ENCODE assay signal across 8 cellular contexts in genomic region chr5:151078490-151079262, GRCh38. TPM values are rescaled to one million over a fixed set of nuclear protein-coding genes. Genes with fewer than 3 reads are reported as not detected.
DNase-seq lines count a peak whose midpoint lies in the region; ATAC-seq, FAIRE-seq and TF ChIP-seq lines count a peak whose summit lies in the region.

No MANE protein-coding gene starts in this region.

- H3K27ac Mint-ChIP-seq in astrocyte (ENCODE audit: unreplicated experiment): peak overlapping the region; percentile 11

- H3K36me3 Mint-ChIP-seq in astrocyte (ENCODE audit: low read depth, unreplicated experiment): peaks cover 5% of the 10 kb centered on the region

- no peak for DNase-seq in astrocyte (ENCODE audit: low read depth)
- DNase-seq in NCI-H128 (lab: John Stamatoyannopoulos, UW; ENCODE audit: unreplicated experiment): no peak
- DNase-seq in medulla oblongata (ENCODE audit: extremely low spot score): no peak
- DNase-seq in SHP77 treated with DMSO at 0.1 percent for 48 hours (lab: John Stamatoyannopoulos, UW): no peak

- H3K36me3 ChIP-seq in SU-DHL-6 (ENCODE audit: low read length) (peaks cover 10% of the 10 kb centered on the region; the same call in 1 of the 2 replicates), astrocyte (ENCODE audit: insufficient read depth, low read length) (no peaks in the 10 kb centered on the region), skeletal muscle satellite cell (ENCODE audit: insufficient read depth, low read length) (no peaks in the 10 kb centered on the region)

- no peaks in the 10 kb centered on the region for H3K27me3 ChIP-seq in SU-DHL-6 (ENCODE audit: low read length)
- H3K27me3 ChIP-seq in astrocyte (ENCODE audit: insufficient read depth, low read length): no peaks in the 10 kb centered on the region
- H3K27me3 ChIP-seq in skeletal muscle satellite cell (ENCODE audit: control insufficient read depth, insufficient read depth, low read length): no peaks in the 10 kb centered on the region

- peaks cover 91% of the 10 kb centered on the region for H3K79me2 ChIP-seq in SU-DHL-6 (ENCODE audit: insufficient read depth, low read length)
- peaks cover 59% of the 10 kb centered on the region for H3K79me2 ChIP-seq in astrocyte (ENCODE audit: insufficient read depth, low read length)

- TF ChIP-seq CTCF in GM12875 (IDR thresholded peaks at IDR 0.05; ENCODE audit: borderline replicate concordance, insufficient read depth, low read depth, low read length) (no peak), SU-DHL-6 (IDR thresholded peaks at IDR 0.05; ENCODE audit: insufficient read depth, low read length, poor library complexity, severe bottlenecking) (no peak), astrocyte (IDR thresholded peaks at IDR 0.05; ENCODE audit: insufficient read depth, low read depth, low read length) (no peak)

- H3K4me1 ChIP-seq in astrocyte (ENCODE audit: insufficient read depth, low read length) (peaks cover 53% of the 10 kb centered on the region), skeletal muscle satellite cell (ENCODE audit: control insufficient read depth, insufficient read depth, low read length) (peaks cover 77% of the 10 kb centered on the region)

- H3K9me3 Mint-ChIP-seq in astrocyte (ENCODE audit: unreplicated experiment): no peaks in the 10 kb centered on the region

- ATAC-seq in HG02571 (IDR thresholded peaks at IDR 0.05; ENCODE audit: unreplicated experiment): peak; percentile 39

- H3K27me3 Mint-ChIP-seq in astrocyte (ENCODE audit: low read depth, unreplicated experiment): no peaks in the 10 kb centered on the region

- H3K4me3 ChIP-seq in GM12875 (ENCODE audit: low read depth, low read length) (peak overlapping the region; percentile 90), SU-DHL-6 (ENCODE audit: insufficient read depth, low read length, poor library complexity, severe bottlenecking) (no peak overlapping the region), astrocyte (ENCODE audit: insufficient read depth, low read depth, low read length) (no peak overlapping the region), skeletal muscle satellite cell (ENCODE audit: low read length) (peak overlapping the region; percentile 93)

- H3K4me3 Mint-ChIP-seq in astrocyte (ENCODE audit: unreplicated experiment): peak overlapping the region; percentile 87

- H3F3A ChIP-seq in SU-DHL-6 (ENCODE audit: insufficient read depth): peaks cover 22% of the 10 kb centered on the region; the same call in 1 of the 2 replicates

- H3K9me3 ChIP-seq in SU-DHL-6 (ENCODE audit: insufficient read depth, low read length) (no peaks in the 10 kb centered on the region), astrocyte (ENCODE audit: insufficient read depth, low read depth, low read length) (no peaks in the 10 kb centered on the region), skeletal muscle satellite cell (replicated peaks; ENCODE audit: low read length) (no peaks in the 10 kb centered on the region)

- H2AFZ ChIP-seq in SU-DHL-6 (ENCODE audit: low read depth, low read length, severe bottlenecking): no peak overlapping the region
- H2AFZ ChIP-seq in astrocyte (ENCODE audit: low read depth, low read length): no peak overlapping the region

- FAIRE-seq in astrocyte (lab: Jason Lieb, UNC): no peak

- peak overlapping the region; percentile 91 for H3K4me2 ChIP-seq in SU-DHL-6 (ENCODE audit: low read depth, low read length, poor library complexity, severe bottlenecking)
- peak overlapping the region; percentile 89 for H3K4me2 ChIP-seq in astrocyte (ENCODE audit: low read length)
- H3K4me2 ChIP-seq in skeletal muscle satellite cell (ENCODE audit: low read length): peak overlapping the region; percentile 98

- H3K9me2 ChIP-seq in SU-DHL-6 (replicated peaks; ENCODE audit: insufficient read depth, low read length): no peaks in the 10 kb centered on the region

- H4K20me1 ChIP-seq in SU-DHL-6 (ENCODE audit: low read depth, low read length): no peaks in the 10 kb centered on the region
- peaks cover 16% of the 10 kb centered on the region for H4K20me1 ChIP-seq in astrocyte (ENCODE audit: insufficient read depth, low read length)

- H3K9ac ChIP-seq in SU-DHL-6 (ENCODE audit: low read length): peak overlapping the region; percentile 32
- peak overlapping the region; percentile 99 for H3K9ac ChIP-seq in astrocyte (ENCODE audit: low read length)
- peak overlapping the region; percentile 99 for H3K9ac ChIP-seq in skeletal muscle satellite cell (ENCODE audit: low read depth, low read length)

- peak overlapping the region; percentile 45 for H3K27ac ChIP-seq in SU-DHL-6 (ENCODE audit: low read depth, low read length)
- H3K27ac ChIP-seq in astrocyte (ENCODE audit: low read depth, low read length): peak overlapping the region; percentile 99

- peaks cover 36% of the 10 kb centered on the region for H3K4me1 Mint-ChIP-seq in astrocyte (ENCODE audit: low read depth, unreplicated experiment)

RNA-seq across cellular contexts. Expression of gene TNIP1, which starts 2.2 kb away (rescaled TPM):
- total RNA-seq in astrocyte: 98.5 and 119 TPM in 2 replicates
- total RNA-seq in skeletal muscle satellite cell (2012; rRNA removed): 61.3 and 64.7 TPM in 2 replicates

RNA-seq across cellular contexts. Expression of gene GPX3, which starts 58.3 kb away (rescaled TPM):
- total RNA-seq in astrocyte: 12.2 and 15.6 TPM in 2 replicates
- 4.3 and 15.7 TPM in 2 replicates for total RNA-seq in skeletal muscle satellite cell (2012; rRNA removed)

Comparison
In these comparisons a context has a peak if more than half of its experiments do, and no peak if none do; other contexts are left out.
1. H3K4me3 ChIP-seq: peak in GM12875 (single experiment) and skeletal muscle satellite cell (single experiment); none in SU-DHL-6 (single experiment) and astrocyte (single experiment).
2. H3K9ac ChIP-seq: peak in every context shown above with its lines; median percentile 99 in astrocyte; 99 in skeletal muscle satellite cell; 32 in SU-DHL-6.
3. Peak in every context shown above with its lines, with median percentiles within 50 percentile points of each other: H3K4me2 ChIP-seq.